In the genomic region with DNA sequence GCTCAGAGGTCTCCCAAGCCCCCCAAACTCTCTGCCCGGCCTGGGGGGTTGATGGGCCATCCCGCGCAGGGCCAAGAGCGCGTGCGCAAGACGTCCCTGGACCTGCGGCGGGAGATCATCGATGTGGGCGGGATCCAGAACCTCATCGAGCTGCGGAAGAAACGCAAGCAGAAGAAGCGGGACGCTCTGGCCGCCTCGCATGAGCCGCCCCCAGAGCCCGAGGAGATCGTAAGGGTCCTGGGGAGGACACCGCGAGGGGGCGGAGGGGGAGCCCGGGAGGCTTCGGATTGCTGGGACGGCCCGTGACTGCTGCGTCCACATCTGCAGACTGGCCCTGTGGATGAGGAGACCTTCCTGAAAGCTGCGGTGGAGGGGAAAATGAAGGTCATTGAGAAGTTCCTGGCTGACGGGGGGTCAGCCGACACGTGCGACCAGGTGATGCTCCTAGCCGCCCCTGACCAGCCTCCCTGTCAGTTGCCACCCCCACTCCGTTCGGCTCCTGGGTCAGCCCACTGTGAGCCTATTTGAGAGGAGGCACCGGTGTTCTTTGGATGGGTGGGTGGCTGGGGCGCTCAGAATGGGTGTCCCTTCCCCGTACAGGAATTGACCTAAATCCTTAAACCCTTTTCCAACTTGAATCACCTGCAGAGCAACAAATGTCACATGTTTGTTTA, we compare ENCODE assay signal across 19 cellular contexts. TPM values are rescaled to one million over a fixed set of nuclear protein-coding genes. Genes with fewer than 3 reads are reported as not detected.
"Had no signal": no experiment of that assay in that cellular context is flagged by ENCODE, and none has a peak within 500 bp of the region (broad histone marks: within the 10 kb centered on the region; RNA-seq: fewer than 3 reads in every experiment).

No MANE protein-coding gene starts in this region.

- H3K4me3 ChIP-seq: adrenal gland, prostate gland, right lobe of liver had no signal

- H3K4me1 ChIP-seq: prostate gland, testis had no signal

- H3K9me3 Mint-ChIP-seq: activated T-cell treated with anti-CD3 and anti-CD28 coated beads, Interleukin-2, amount 50 U/mL, for 24 hours; nephron; stimulated activated naive CD8-positive, alpha-beta T cell treated with anti-CD3 and anti-CD28 coated beads, Interleukin-15, amount 100 ng/mL, for 72 hours had no signal

- H3K27me3 ChIP-seq: adrenal gland, right lobe of liver, testis had no signal

- ATAC-seq: left ventricle myocardium superior; right lobe of liver; stimulated activated naive CD8-positive, alpha-beta T cell treated with anti-CD3 and anti-CD28 coated beads, Interleukin-15, amount 100 ng/mL, for 72 hours had no signal

- H3K27ac ChIP-seq: adrenal gland, prostate gland, right lobe of liver, testis had no signal

- H3K9me3 ChIP-seq: adrenal gland, prostate gland, right lobe of liver, testis had no signal

- H3K27me3 Mint-ChIP-seq: activated T-cell treated with anti-CD3 and anti-CD28 coated beads, Interleukin-2, amount 50 U/mL, for 24 hours; stimulated activated naive CD8-positive, alpha-beta T cell treated with anti-CD3 and anti-CD28 coated beads, Interleukin-15, amount 100 ng/mL, for 72 hours had no signal

- H3K27ac Mint-ChIP-seq: activated T-cell treated with anti-CD3 and anti-CD28 coated beads, Interleukin-2, amount 50 U/mL, for 24 hours; nephron had no signal

- H3K36me3 ChIP-seq: adrenal gland, prostate gland, right lobe of liver had no signal

- DNase-seq: activated CD4-positive, alpha-beta T cell treated with anti-CD3 and anti-CD28 coated beads, Interleukin-2, amount 50 U/mL, for 4 hours; activated CD4-positive, CD25-positive, alpha-beta regulatory T cell treated with anti-CD3 and anti-CD28 coated beads, Interleukin-2, amount 50 U/mL, for 72 hours; activated effector memory CD4-positive, alpha-beta T cell treated with Interleukin-2 at 50 U/mL for 16 hours; activated naive CD4-positive, alpha-beta T cell treated with anti-CD3 and anti-CD28 coated beads, Interleukin-2, amount 50 U/mL, for 16 hours; activated T-cell treated with anti-CD3 and anti-CD28 coated beads, Interleukin-2, amount 50 U/mL, for 24 hours; adrenal gland; effector memory CD4-positive, alpha-beta T cell; hippocampal formation; kidney; left ventricle myocardium superior; mesendoderm; occipital lobe; right lobe of liver; stimulated activated naive CD8-positive, alpha-beta T cell treated with anti-CD3 and anti-CD28 coated beads, Interleukin-15, amount 100 ng/mL, for 72 hours; testis had no signal

- H3K4me3 Mint-ChIP-seq: activated T-cell treated with anti-CD3 and anti-CD28 coated beads, Interleukin-2, amount 50 U/mL, for 24 hours; nephron; stimulated activated naive CD8-positive, alpha-beta T cell treated with anti-CD3 and anti-CD28 coated beads, Interleukin-15, amount 100 ng/mL, for 72 hours had no signal

- H3K4me1 Mint-ChIP-seq: stimulated activated naive CD8-positive, alpha-beta T cell treated with anti-CD3 and anti-CD28 coated beads, Interleukin-15, amount 100 ng/mL, for 72 hours had no signal

RNA-seq across cellular contexts. Expression of gene ANKRD2, which starts 5.7 kb away (rescaled TPM):
- total RNA-seq: occipital lobe, SK-MEL-5 had no signal

RNA-seq across cellular contexts. Expression of gene C10orf62, which starts 11.2 kb away (rescaled TPM):
- total RNA-seq: occipital lobe, SK-MEL-5, urinary bladder had no signal
- polyA plus RNA-seq: urinary bladder had no signal
